Comparison of ENCODE assay signal across 24 cellular contexts in genomic region chr21:34596561-34597271, GRCh38.
"Had no signal": no experiment of that assay in that cellular context is flagged by ENCODE, and none has a peak within 500 bp of the region (broad histone marks: within the 10 kb centered on the region; RNA-seq: fewer than 3 reads in every experiment).

No MANE protein-coding gene starts in this region.

- H3K4me1 Mint-ChIP-seq: activated CD4-positive, alpha-beta T cell treated with anti-CD3 and anti-CD28 coated beads, Interleukin-2, amount 10 ng/mL, durations not matched to agents 7 days and 5 days had no signal

- H3K36me3 ChIP-seq: brain microvascular endothelial cell, left ventricle myocardium inferior, neutrophil, tibial nerve, vagina had no signal

- H3K36me3 Mint-ChIP-seq: naive thymus-derived CD8-positive, alpha-beta T cell had no signal

- H3K9me3 ChIP-seq: left ventricle myocardium inferior, neutrophil, tibial nerve, vagina had no signal

- H3K9me3 Mint-ChIP-seq: activated CD4-positive, alpha-beta T cell treated with anti-CD3 and anti-CD28 coated beads, Interleukin-2, amount 10 ng/mL, durations not matched to agents 7 days and 5 days; activated naive CD4-positive, alpha-beta T cell treated with anti-CD3 and anti-CD28 coated beads for 36 hours; activated T-cell treated with anti-CD3 and anti-CD28 coated beads, Interleukin-2, amount 50 U/mL, for 4 hours; naive thymus-derived CD8-positive, alpha-beta T cell; stimulated activated naive CD8-positive, alpha-beta T cell treated with anti-CD3 and anti-CD28 coated beads, Interleukin-15, Interleukin-2, amounts not matched to agents 100 ng/mL and 50 ng/mL, for 24 hours had no signal

- ATAC-seq: activated CD4-positive, CD25-positive, alpha-beta regulatory T cell treated with anti-CD3 and anti-CD28 coated beads, Interleukin-2, amount 50 U/mL, for 24 hours; activated CD8-positive, alpha-beta T cell treated with anti-CD3 and anti-CD28 coated beads, Interleukin-2, amount 10 ng/mL, durations not matched to agents 7 days and 5 days; activated T-cell treated with anti-CD3 and anti-CD28 coated beads, Interleukin-2, amount 50 U/mL, for 4 hours; naive thymus-derived CD8-positive, alpha-beta T cell had no signal

- H3K27me3 Mint-ChIP-seq: activated CD4-positive, alpha-beta T cell treated with anti-CD3 and anti-CD28 coated beads, Interleukin-2, amount 10 ng/mL, durations not matched to agents 7 days and 5 days; stimulated activated naive CD8-positive, alpha-beta T cell treated with anti-CD3 and anti-CD28 coated beads, Interleukin-15, Interleukin-2, amounts not matched to agents 100 ng/mL and 50 ng/mL, for 24 hours had no signal

- H3K27me3 ChIP-seq: brain microvascular endothelial cell, neutrophil, tibial nerve, vagina had no signal

- FAIRE-seq: colon, endometrium, kidney had no signal

- H3K4me3 Mint-ChIP-seq: activated CD4-positive, alpha-beta T cell treated with anti-CD3 and anti-CD28 coated beads, Interleukin-2, amount 10 ng/mL, durations not matched to agents 7 days and 5 days; activated CD8-positive, alpha-beta T cell treated with anti-CD3 and anti-CD28 coated beads, Interleukin-2, amount 10 ng/mL, durations not matched to agents 7 days and 5 days; activated naive CD4-positive, alpha-beta T cell treated with anti-CD3 and anti-CD28 coated beads for 36 hours; activated T-cell treated with anti-CD3 and anti-CD28 coated beads, Interleukin-2, amount 50 U/mL, for 4 hours; naive thymus-derived CD8-positive, alpha-beta T cell; stimulated activated naive CD8-positive, alpha-beta T cell treated with anti-CD3 and anti-CD28 coated beads, Interleukin-15, Interleukin-2, amounts not matched to agents 100 ng/mL and 50 ng/mL, for 24 hours had no signal

- H3K27ac Mint-ChIP-seq: activated CD4-positive, alpha-beta T cell treated with anti-CD3 and anti-CD28 coated beads, Interleukin-2, amount 10 ng/mL, durations not matched to agents 7 days and 5 days; activated CD8-positive, alpha-beta T cell treated with anti-CD3 and anti-CD28 coated beads, Interleukin-2, amount 10 ng/mL, durations not matched to agents 7 days and 5 days; activated naive CD4-positive, alpha-beta T cell treated with anti-CD3 and anti-CD28 coated beads for 36 hours; stimulated activated naive CD8-positive, alpha-beta T cell treated with anti-CD3 and anti-CD28 coated beads, Interleukin-15, Interleukin-2, amounts not matched to agents 100 ng/mL and 50 ng/mL, for 24 hours had no signal

- DNase-seq: activated CD4-positive, alpha-beta T cell treated with anti-CD3 and anti-CD28 coated beads, Interleukin-2, amount 10 ng/mL, durations not matched to agents 7 days and 5 days; activated CD8-positive, alpha-beta T cell treated with anti-CD3 and anti-CD28 coated beads, Interleukin-2, amount 10 ng/mL, durations not matched to agents 7 days and 5 days; activated naive CD4-positive, alpha-beta T cell treated with anti-CD3 and anti-CD28 coated beads for 36 hours; activated T-cell treated with anti-CD3 and anti-CD28 coated beads, Interleukin-2, amount 50 U/mL, for 4 hours; anterior cingulate cortex; brain microvascular endothelial cell; central memory CD4-positive, alpha-beta T cell; erythroblast; foreskin melanocyte; glutamatergic neuron; hypothalamus; kidney; left ventricle myocardium inferior; mammary epithelial cell; naive thymus-derived CD8-positive, alpha-beta T cell; stimulated activated CD4-positive, alpha-beta T cell treated with anti-CD3 and anti-CD28 coated beads, Interleukin-12 subunit alpha, Interleukin-12 subunit beta, amount 100 ng/mL, for 4 hours; stimulated activated CD4-positive, alpha-beta T cell treated with anti-CD3 and anti-CD28 coated beads, Interleukin-2, amount 100 ng/mL, for 24 hours had no signal

- H3K4me3 ChIP-seq: left ventricle myocardium inferior, tibial nerve, vagina had no signal

- H3K27ac ChIP-seq: brain microvascular endothelial cell, left ventricle myocardium inferior, neutrophil, vagina had no signal
